Comparison of ENCODE assay signal across 8 cellular contexts in genomic region chr9:137046094-137046787, GRCh38. TPM values are rescaled to one million over a fixed set of nuclear protein-coding genes. Genes with fewer than 3 reads are reported as not detected.
DNase-seq lines count a peak whose midpoint lies in the region; ATAC-seq and TF ChIP-seq lines count a peak whose summit lies in the region.

TSS of gene NPDC1 (minus strand) at chr9:137046177. CDS start at chr9:137045989, 188 bp downstream.

- 0% methylated on average over 24 to 26 of the region's 56 CpGs for WGBS in gastroesophageal sphincter (ENCODE audit: low coverage in 1 of 2), 2 donors
- no CpG with 5 or more reads among the region's 56 CpGs for WGBS in neuronal stem cell (ENCODE audit: extremely low coverage in 2 of 2, insufficient read length in 2 of 2, insufficient replicate concordance in 1 of 2), 2 donors

- H3K4me3 Mint-ChIP-seq in activated naive CD4-positive, alpha-beta T cell treated with anti-CD3 and anti-CD28 coated beads for 36 hours = peak within 1 kb of the TSS; percentile 50

- no peak for TF ChIP-seq POLR2A in gastroesophageal sphincter (IDR thresholded peaks at IDR 0.05)

- H3K36me3 ChIP-seq in gastroesophageal sphincter (peaks cover 0 to 16% of the 10 kb centered on the region in 2 donors), neuronal stem cell (replicated peaks in 1 of 2; ENCODE audit: control insufficient read depth in 2 of 2, insufficient read depth in 2 of 2, low read length in 2 of 2) (no peaks in the 10 kb centered on the region)

- peak within 1 kb of the TSS; percentile 97 for H2AFZ ChIP-seq in neuronal stem cell (ENCODE audit: low read length)

- no peaks in the 10 kb centered on the region for H3K9me3 ChIP-seq in gastroesophageal sphincter
- peaks cover 0 to 2% of the 10 kb centered on the region in 2 donors for H3K9me3 ChIP-seq in neuronal stem cell (replicated peaks in 1 of 2; ENCODE audit: control insufficient read depth in 2 of 2, insufficient read depth in 1 of 2, low read depth in 1 of 2, low read length in 2 of 2)

- peak within 1 kb of the TSS; percentile 48 for H2BK5ac ChIP-seq in neuronal stem cell (ENCODE audit: low read length)

- peaks cover 47% of the 10 kb centered on the region for H3K27me3 Mint-ChIP-seq in activated naive CD4-positive, alpha-beta T cell treated with anti-CD3 and anti-CD28 coated beads for 36 hours (ENCODE audit: low read depth)

- DNase-seq in ELR (ENCODE audit: low read depth) = peak; percentile 82
- DNase-seq in LHCN-M2 (ENCODE audit: low read depth) = peak; percentile 39
- peak; percentile 53 for DNase-seq in SHP77 treated with DMSO at 0.1 percent for 48 hours (lab: John Stamatoyannopoulos, UW)
- peak; percentile 90 for DNase-seq in activated naive CD4-positive, alpha-beta T cell treated with anti-CD3 and anti-CD28 coated beads for 36 hours
- DNase-seq in neuronal stem cell (ENCODE audit: low spot score) = peak; percentile 85

- CTCF ChIA-PET in activated naive CD4-positive, alpha-beta T cell treated with anti-CD3 and anti-CD28 coated beads for 36 hours (lab: Charles Lee) = interaction anchor here (0.5 to 1.9 kb wide), 29 partner anchors 10 to 222 kb away, joined by 3 to 37 read pairs (median 4); partner anchors contain the start of genes MAN1B1, RNF224 and SAPCD2

- H3K4me1 ChIP-seq in gastroesophageal sphincter = peaks cover 0 to 55% (median 12%) of the 10 kb centered on the region in 3 donors
- H3K4me1 ChIP-seq in neuronal stem cell (ENCODE audit: control insufficient read depth in 2 of 2, insufficient read depth in 1 of 2, low read depth in 1 of 2, low read length in 2 of 2) = peaks cover 8 to 30% of the 10 kb centered on the region in 2 donors

- no peak within 1 kb of the TSS for H4K91ac ChIP-seq in neuronal stem cell (ENCODE audit: low read depth, low read length, poor library complexity)

- H3K27ac ChIP-seq in gastroesophageal sphincter = peak within 1 kb of the TSS in 3 of 4 donors; percentile 78 to 83 (median 81)
- no peak within 1 kb of the TSS for H3K27ac ChIP-seq in neuronal stem cell (replicated peaks; ENCODE audit: low read length)

- H3K9me3 Mint-ChIP-seq in activated naive CD4-positive, alpha-beta T cell treated with anti-CD3 and anti-CD28 coated beads for 36 hours = no peaks in the 10 kb centered on the region

- H3K4me3 ChIP-seq in gastroesophageal sphincter = peak within 1 kb of the TSS; percentile 45 to 73
- H3K4me3 ChIP-seq in neuronal stem cell (ENCODE audit: low read length in 2 of 2) = peak within 1 kb of the TSS; percentile 82 to 88

- H3K14ac ChIP-seq in neuronal stem cell (ENCODE audit: low read length) = peak within 1 kb of the TSS; percentile 97

- peak within 1 kb of the TSS; percentile 100 for H3K4me2 ChIP-seq in neuronal stem cell (ENCODE audit: insufficient read depth, low read length, poor library complexity, severe bottlenecking)

- peak in 3 of 4 experiments; percentile 79 to 88 (median 86) for TF ChIP-seq CTCF in gastroesophageal sphincter (IDR thresholded peaks at IDR 0.05)
- no peak for TF ChIP-seq CTCF in subcutaneous adipose tissue (IDR thresholded peaks at IDR 0.05; ENCODE audit: low read depth)

- H3K4ac ChIP-seq in neuronal stem cell (ENCODE audit: low read length) = peak within 1 kb of the TSS; percentile 3

- H3K27me3 ChIP-seq in gastroesophageal sphincter = peaks cover 47% of the 10 kb centered on the region
- peaks cover 5 to 54% (median 40%) of the 10 kb centered on the region in 3 experiments for H3K27me3 ChIP-seq in neuronal stem cell (ENCODE audit: control insufficient read depth in 3 of 3, insufficient read depth in 3 of 3, low read depth in 1 of 3, low read length in 3 of 3)

- peak within 1 kb of the TSS; percentile 91 for H3K23ac ChIP-seq in neuronal stem cell (ENCODE audit: low read depth, low read length, poor library complexity)

- ATAC-seq in gastroesophageal sphincter = peak; percentile 53
- no peak for ATAC-seq in HG03565 (IDR thresholded peaks at IDR 0.05; ENCODE audit: unreplicated experiment)

- peak within 1 kb of the TSS; percentile 22 for H2BK12ac ChIP-seq in neuronal stem cell (ENCODE audit: low read length)

- no peak within 1 kb of the TSS for H3K27ac Mint-ChIP-seq in activated naive CD4-positive, alpha-beta T cell treated with anti-CD3 and anti-CD28 coated beads for 36 hours

- H2BK120ac ChIP-seq in neuronal stem cell (ENCODE audit: low read depth, low read length) = no peak within 1 kb of the TSS

- H3K36me3 Mint-ChIP-seq in activated naive CD4-positive, alpha-beta T cell treated with anti-CD3 and anti-CD28 coated beads for 36 hours (ENCODE audit: low read depth) = no peaks in the 10 kb centered on the region

- peak within 1 kb of the TSS; percentile 91 for H2AK5ac ChIP-seq in neuronal stem cell (ENCODE audit: low read depth, low read length)

- peaks cover 5% of the 10 kb centered on the region for H3K79me1 ChIP-seq in neuronal stem cell (ENCODE audit: low read depth, low read length)

- no peak within 1 kb of the TSS for H2BK15ac ChIP-seq in neuronal stem cell (ENCODE audit: low read length)

- intact Hi-C loops in activated naive CD4-positive, alpha-beta T cell treated with anti-CD3 and anti-CD28 coated beads for 36 hours (cut with micrococcal nuclease) = loop anchor here (1.0 to 5.0 kb wide), 3 partner anchors 21 to 191 kb away; no protein-coding TSS in a partner anchor

- peak within 1 kb of the TSS; percentile 86 for H3K9ac ChIP-seq in neuronal stem cell (ENCODE audit: low read depth, low read length, poor library complexity)

- peaks cover 14% of the 10 kb centered on the region for H3K4me1 Mint-ChIP-seq in activated naive CD4-positive, alpha-beta T cell treated with anti-CD3 and anti-CD28 coated beads for 36 hours (ENCODE audit: low read depth)

- no peak for TF ChIP-seq EP300 in gastroesophageal sphincter (IDR thresholded peaks at IDR 0.05)

- H4K8ac ChIP-seq in neuronal stem cell (ENCODE audit: low read depth, low read length) = no peak within 1 kb of the TSS

- H3K18ac ChIP-seq in neuronal stem cell (ENCODE audit: low read length) = peak within 1 kb of the TSS; percentile 89

RNA-seq across cellular contexts. Expression of gene NPDC1, which starts in this region (rescaled TPM):
- total RNA-seq in LHCN-M2 (2014; rRNA removed) = 5.3 and 5.5 TPM in 2 replicates
- polyA plus RNA-seq in LHCN-M2 (2012) = 13.1 TPM
- total RNA-seq in activated naive CD4-positive, alpha-beta T cell treated with anti-CD3 and anti-CD28 coated beads for 36 hours = 10 to 100 TPM; 14.2 to 15.9 TPM
- 10 to 100 TPM; 50.4 to 69.9 (median 59.5) TPM for total RNA-seq in gastroesophageal sphincter
- 41.2 TPM for polyA plus RNA-seq in neuronal stem cell (2013, experiment 1 of 2)
- polyA plus RNA-seq in neuronal stem cell (2013, experiment 2 of 2) = 37.6 TPM
- total RNA-seq in subcutaneous adipose tissue = 10 to 100 TPM; 17.5 to 61.6 (median 29.8) TPM

Comparison
In these comparisons a context has a peak if more than half of its experiments do, and no peak if none do; other contexts are left out.
1. DNase-seq: peak in every context shown above with its lines; median percentile 90 in activated naive CD4-positive, alpha-beta T cell treated with anti-CD3 and anti-CD28 coated beads for 36 hours; 85 in neuronal stem cell; 82 in ELR; 53 in SHP77 treated with DMSO at 0.1 percent for 48 hours; 39 in LHCN-M2.